ENCODE assay signal across 1 cellular context in the genomic region with DNA sequence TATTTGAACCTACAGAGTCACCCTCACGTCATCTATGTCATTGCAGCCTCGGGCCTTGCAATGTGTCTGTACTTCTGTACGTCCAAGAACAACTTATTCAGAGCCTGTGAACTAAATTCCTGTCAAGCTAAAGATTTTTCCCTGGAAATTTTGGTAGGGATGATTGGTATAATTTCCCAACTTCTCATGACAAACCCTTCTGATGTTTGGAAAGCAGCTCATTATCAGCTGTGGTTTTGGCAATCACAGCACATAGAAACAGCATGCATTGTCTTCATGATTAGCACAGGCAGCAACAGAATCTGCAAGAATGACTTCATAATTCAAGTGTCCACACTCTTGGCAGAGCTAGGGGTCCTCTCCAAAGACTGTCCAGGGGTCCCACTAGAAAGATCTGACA.
TF ChIP-seq lines count a peak whose summit lies in the region.

No MANE protein-coding gene starts in this region.

TF ChIP-seq in IMR-90, 13 proteins besides CTCF, POLR2A, EP300 and RAD21 (continued from another document):
- TF ChIP-seq MAFK (IDR thresholded peaks at IDR 0.05; ENCODE audit: low read depth, low read length) (no peak), NFE2L2 (IDR thresholded peaks at IDR 0.05; ENCODE audit: low read depth, low read length) (no peak), SMC3 (IDR thresholded peaks at IDR 0.05; ENCODE audit: low read depth, low read length) (no peak), RCOR1 (IDR thresholded peaks at IDR 0.05; ENCODE audit: insufficient replicate concordance, low read length) (no peak), MXI1 (IDR thresholded peaks at IDR 0.05; ENCODE audit: borderline replicate concordance, low read depth, low read length) (no peak), RFX5 (IDR thresholded peaks at IDR 0.05; ENCODE audit: low read depth, low read length) (no peak), CHD1 (IDR thresholded peaks at IDR 0.05; ENCODE audit: low read depth, low read length) (no peak)
- TF ChIP-seq, protein P1, sequence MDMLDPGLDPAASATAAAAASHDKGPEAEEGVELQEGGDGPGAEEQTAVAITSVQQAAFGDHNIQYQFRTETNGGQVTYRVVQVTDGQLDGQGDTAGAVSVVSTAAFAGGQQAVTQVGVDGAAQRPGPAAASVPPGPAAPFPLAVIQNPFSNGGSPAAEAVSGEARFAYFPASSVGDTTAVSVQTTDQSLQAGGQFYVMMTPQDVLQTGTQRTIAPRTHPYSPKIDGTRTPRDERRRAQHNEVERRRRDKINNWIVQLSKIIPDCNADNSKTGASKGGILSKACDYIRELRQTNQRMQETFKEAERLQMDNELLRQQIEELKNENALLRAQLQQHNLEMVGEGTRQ (IDR thresholded peaks at IDR 0.05; ENCODE audit: low read depth, low read length): no peak
TF ChIP-seq in IMR-90: peak in this region for 0.
